Comparison of ENCODE assay signal across 12 cellular contexts in the genomic region with DNA sequence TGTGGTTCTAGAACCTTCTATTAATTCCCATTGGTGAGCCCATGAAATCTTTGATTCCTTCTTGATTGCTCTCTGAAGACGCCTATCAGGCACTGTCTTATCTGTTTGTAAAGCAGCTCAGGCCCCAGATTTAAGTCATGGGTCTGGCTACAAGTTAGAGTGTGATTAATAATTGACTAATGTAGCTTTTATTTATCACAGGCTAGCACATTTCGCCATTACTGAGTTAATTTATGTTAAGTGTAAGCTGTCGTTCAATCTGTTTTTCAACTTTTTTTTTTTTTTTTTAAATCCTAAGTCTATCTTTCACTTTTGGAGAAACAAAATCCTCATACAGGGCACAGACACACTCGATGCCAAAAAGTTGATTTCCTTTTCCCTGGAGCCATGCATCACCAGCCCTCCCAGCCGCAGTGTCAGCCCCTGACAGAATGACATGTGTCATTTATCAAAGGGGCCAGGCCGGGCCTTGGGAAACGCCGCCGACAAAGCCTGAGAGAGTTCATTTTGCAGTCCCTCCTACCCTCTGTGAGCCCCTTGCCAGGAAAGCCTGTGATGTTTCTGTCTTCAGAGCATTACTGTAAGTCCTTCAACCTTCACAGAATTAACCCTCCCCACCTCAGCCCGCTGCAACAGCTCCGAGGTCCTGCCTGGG. TPM values are rescaled to one million over a fixed set of nuclear protein-coding genes. Genes with fewer than 3 reads are reported as not detected.
A peak's percentile ranks its signal among the peaks of the same experiment; 100 is the strongest.
DNase-seq lines count a peak whose midpoint lies in the region; TF ChIP-seq lines count a peak whose summit lies in the region.
"Had no signal": no experiment of that assay in that cellular context is flagged by ENCODE, and none has a peak within 500 bp of the region (broad histone marks: within the 10 kb centered on the region; RNA-seq: fewer than 3 reads in every experiment).

No MANE protein-coding gene starts in this region.

- H3K4me1 ChIP-seq in smooth muscle cell (ENCODE audit: low read depth), result peaks cover 13% of the 10 kb centered on the region

- peak overlapping the region; percentile 76 to 97 (median 93) for H3K27ac Mint-ChIP-seq in brain

- no peak overlapping the region for H3K9ac ChIP-seq in smooth muscle cell (ENCODE audit: low read depth)
- H3K9ac ChIP-seq: KMS-11, parathyroid adenoma had no signal

- no peaks in the 10 kb centered on the region for H3K9me3 Mint-ChIP-seq in brain

- H3K27ac ChIP-seq in smooth muscle cell (ENCODE audit: low read depth), result peak overlapping the region; percentile 6
- H3K27ac ChIP-seq: KMS-11, parathyroid adenoma had no signal

- H3K4me3 Mint-ChIP-seq in brain, result peak overlapping the region; percentile 71 to 86 (median 80)

- peak overlapping the region; percentile 37 for H3K4me3 ChIP-seq in smooth muscle cell

- peaks cover 99% of the 10 kb centered on the region for H3K79me2 ChIP-seq in smooth muscle cell (ENCODE audit: low read depth)

- peaks cover 21% of the 10 kb centered on the region for H3K36me3 Mint-ChIP-seq in brain

- 32% methylated on average over 11 of the region's 11 CpGs for WGBS in smooth muscle cell (ENCODE audit: low lambda C conversion rate)

- no peak overlapping the region for H2AFZ ChIP-seq in smooth muscle cell (ENCODE audit: low read depth)
- H2AFZ ChIP-seq: parathyroid adenoma had no signal

- H3K27me3 ChIP-seq in smooth muscle cell (ENCODE audit: low read depth), result no peaks in the 10 kb centered on the region

- H3K27me3 Mint-ChIP-seq in brain, result no peaks in the 10 kb centered on the region

- H3K4me2 ChIP-seq in smooth muscle cell, result peak overlapping the region; percentile 71
- H3K4me2 ChIP-seq: KMS-11 had no signal

- H4K20me1 ChIP-seq in smooth muscle cell (ENCODE audit: low read depth), result peaks cover 84% of the 10 kb centered on the region

- TF ChIP-seq CTCF in brain (conservative IDR thresholded peaks at IDR 0.05) (no peak), smooth muscle cell (IDR thresholded peaks at IDR 0.05; ENCODE audit: borderline replicate concordance, insufficient read depth, poor library complexity, severe bottlenecking) (no peak)

- H3K9me3 ChIP-seq in smooth muscle cell (replicated peaks; ENCODE audit: low read depth), result no peaks in the 10 kb centered on the region

- H3F3A ChIP-seq in smooth muscle cell (ENCODE audit: low read depth), result no peaks in the 10 kb centered on the region

- H3K4me1 Mint-ChIP-seq in brain, result peaks cover 89% of the 10 kb centered on the region

- H3K36me3 ChIP-seq in smooth muscle cell (ENCODE audit: low read depth), result no peaks in the 10 kb centered on the region

- peak; percentile 23 for DNase-seq in HCEC 1CT
- peak; percentile 88 for DNase-seq in left kidney (ENCODE audit: low read depth, low spot score)
- no peak for DNase-seq in smooth muscle cell (lab: John Stamatoyannopoulos, UW; ENCODE audit: unreplicated experiment)
- DNase-seq in NCI-H774 (lab: John Stamatoyannopoulos, UW), result no peak
- no peak for DNase-seq in NCI-H2081 treated with DMSO at 0.1 percent for 48 hours (lab: John Stamatoyannopoulos, UW)
- no peak for DNase-seq in NCI-H2081 (lab: John Stamatoyannopoulos, UW)
- DNase-seq in NCI-H524 (lab: John Stamatoyannopoulos, UW), result no peak
- DNase-seq: activated CD4-positive, alpha-beta T cell treated with anti-CD3 and anti-CD28 coated beads, Interleukin-2, amount 50 U/mL, for 4 hours; OCI-M1 had no signal

RNA-seq across cellular contexts. Expression of a gene that starts 15.8 kb away (rescaled TPM):
- polyA plus RNA-seq in brain (ENCODE audit: insufficient read depth, low read depth, low replicate concordance) (35.6 TPM), smooth muscle cell (20.7 and 21.3 TPM in 2 replicates)
- total RNA-seq in smooth muscle cell, result 25.1 and 26.1 TPM in 2 replicates

RNA-seq across cellular contexts. Expression of a gene that starts 17.5 kb away (rescaled TPM):
- polyA plus RNA-seq in brain (ENCODE audit: insufficient read depth, low read depth, low replicate concordance) (30.8 TPM), smooth muscle cell (29.6 and 29.7 TPM in 2 replicates)
- 32.9 and 35.0 TPM in 2 replicates for total RNA-seq in smooth muscle cell

Comparison
In these comparisons a context has a peak if more than half of its experiments do, and no peak if none do; other contexts are left out.
1. DNase-seq: peak in HCEC 1CT (single experiment) and left kidney (single experiment); none in smooth muscle cell (single experiment), NCI-H774 (single experiment), NCI-H2081 treated with DMSO at 0.1 percent for 48 hours (single experiment), NCI-H2081 (0 of 2) and NCI-H524 (0 of 2).